23 cellular contexts compared by ENCODE assay signal in the genomic region with DNA sequence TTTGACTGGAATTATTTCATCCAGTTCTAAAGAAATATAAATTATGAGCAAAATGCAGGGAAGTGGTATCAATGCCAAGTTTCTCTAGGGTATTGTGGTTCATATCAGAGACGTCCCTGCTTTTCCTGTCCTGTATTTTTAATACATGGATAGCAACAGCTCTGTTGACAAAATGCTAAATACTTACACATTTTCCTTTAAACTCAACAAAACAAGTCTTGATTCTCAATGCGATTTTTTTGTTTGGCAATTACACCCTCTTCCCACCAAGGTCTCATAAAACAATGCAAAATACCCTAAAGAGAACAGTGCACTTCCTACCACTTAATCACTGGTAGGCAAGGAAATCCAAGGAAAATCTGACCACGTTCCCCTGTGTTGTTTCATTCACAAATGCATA.
DNase-seq lines count a peak whose midpoint lies in the region; ATAC-seq, FAIRE-seq and TF ChIP-seq lines count a peak whose summit lies in the region.
"Had no signal": no experiment of that assay in that cellular context is flagged by ENCODE, and none has a peak within 500 bp of the region (broad histone marks: within the 10 kb centered on the region; RNA-seq: fewer than 3 reads in every experiment).

No MANE protein-coding gene starts in this region.

- intact Hi-C loops in endothelial cell of umbilical vein (cut with micrococcal nuclease), result loop anchor here (1.0 to 5.0 kb wide), 6 partner anchors 58 to 361 kb away; partner anchors contain the start of genes CEP152 and FBN1

- H3K4me3 Mint-ChIP-seq in astrocyte (ENCODE audit: unreplicated experiment), result no peak overlapping the region
- H3K4me3 Mint-ChIP-seq: CD4-positive, alpha-beta T cell; IgD-negative memory B cell had no signal

- no peaks in the 10 kb centered on the region for H3K9me3 Mint-ChIP-seq in astrocyte (ENCODE audit: unreplicated experiment)
- H3K9me3 Mint-ChIP-seq: CD4-positive, alpha-beta T cell; IgD-negative memory B cell had no signal

- H3K36me3 ChIP-seq in BLaER1 treated with 17β-estradiol and CSF1 and Interleukin-3, amounts not matched to agents 10 nM and 100 nM, result no peaks in the 10 kb centered on the region
- peaks cover 75% of the 10 kb centered on the region for H3K36me3 ChIP-seq in astrocyte (ENCODE audit: insufficient read depth, low read length)
- H3K36me3 ChIP-seq in endothelial cell of umbilical vein (ENCODE audit: control insufficient read depth in 2 of 2, extremely low read depth in 1 of 2, insufficient read depth in 2 of 2, low read length in 2 of 2), result peaks cover 4 to 17% of the 10 kb centered on the region in 2 experiments
- H3K36me3 ChIP-seq in osteoblast (ENCODE audit: insufficient read depth, low read length), result peaks cover 88% of the 10 kb centered on the region

- H3K9ac ChIP-seq in BLaER1 treated with 17β-estradiol and CSF1 and Interleukin-3, amounts not matched to agents 10 nM and 100 nM, result no peak overlapping the region
- peak overlapping the region; percentile 5 for H3K9ac ChIP-seq in astrocyte (ENCODE audit: low read length)
- peak overlapping the region; percentile 2 for H3K9ac ChIP-seq in endothelial cell of umbilical vein (replicated peaks; ENCODE audit: extremely low read depth, insufficient read depth, low read length)

- peaks cover 11 to 29% (median 21%) of the 10 kb centered on the region in 10 experiments for H3K4me1 ChIP-seq in BLaER1 treated with 17β-estradiol and CSF1 and Interleukin-3, amounts not matched to agents 10 nM and 100 nM
- H3K4me1 ChIP-seq in astrocyte (ENCODE audit: insufficient read depth, low read length) (peaks cover 32% of the 10 kb centered on the region), endothelial cell of umbilical vein (ENCODE audit: control insufficient read depth, extremely low read depth, insufficient read depth, low read length) (peaks cover 38% of the 10 kb centered on the region), osteoblast (ENCODE audit: insufficient read depth, low read length) (peaks cover 37% of the 10 kb centered on the region)

- H3K36me3 Mint-ChIP-seq in astrocyte (ENCODE audit: low read depth, unreplicated experiment), result peaks cover 40% of the 10 kb centered on the region

- H3K27ac ChIP-seq in BLaER1 treated with 17β-estradiol and CSF1 and Interleukin-3, amounts not matched to agents 10 nM and 100 nM, result no peak overlapping the region
- peak overlapping the region; percentile 13 for H3K27ac ChIP-seq in astrocyte (ENCODE audit: low read depth, low read length)
- H3K27ac ChIP-seq in endothelial cell of umbilical vein (ENCODE audit: insufficient read depth, low read depth, low read length), result peak overlapping the region; percentile 56
- H3K27ac ChIP-seq in osteoblast (ENCODE audit: low read depth, low read length), result peak overlapping the region; percentile 14
- H3K27ac ChIP-seq: HL-60, PC-9, SJSA1 had no signal

- H3K27me3 Mint-ChIP-seq in astrocyte (ENCODE audit: low read depth, unreplicated experiment), result no peaks in the 10 kb centered on the region
- H3K27me3 Mint-ChIP-seq: CD4-positive, alpha-beta T cell; IgD-negative memory B cell had no signal

- no peaks in the 10 kb centered on the region for H4K20me1 ChIP-seq in BLaER1 treated with 17β-estradiol and CSF1 and Interleukin-3, amounts not matched to agents 10 nM and 100 nM
- peaks cover 8% of the 10 kb centered on the region for H4K20me1 ChIP-seq in astrocyte (ENCODE audit: insufficient read depth, low read length)
- H4K20me1 ChIP-seq in endothelial cell of umbilical vein (replicated peaks; ENCODE audit: control insufficient read depth, extremely low read depth, insufficient read depth, low read length), result no peaks in the 10 kb centered on the region
- H4K20me1 ChIP-seq in osteoblast (ENCODE audit: insufficient read depth, low read length), result no peaks in the 10 kb centered on the region

- no peaks in the 10 kb centered on the region for H3K79me2 ChIP-seq in astrocyte (ENCODE audit: insufficient read depth, low read length)
- no peaks in the 10 kb centered on the region for H3K79me2 ChIP-seq in endothelial cell of umbilical vein (ENCODE audit: control insufficient read depth, insufficient read depth, low read length)
- H3K79me2 ChIP-seq in osteoblast (ENCODE audit: insufficient read depth, low read length), result peaks cover 2% of the 10 kb centered on the region

- CTCF ChIA-PET in endothelial cell of umbilical vein (lab: Charles Lee), result interaction anchor here (0.9 to 3.3 kb wide), 6 partner anchors 11 to 98 kb away, joined by 3 to 31 read pairs (median 4); no protein-coding TSS in a partner anchor

- H3K27me3 ChIP-seq in BLaER1 treated with 17β-estradiol and CSF1 and Interleukin-3, amounts not matched to agents 10 nM and 100 nM, result no peaks in the 10 kb centered on the region
- no peaks in the 10 kb centered on the region for H3K27me3 ChIP-seq in astrocyte (ENCODE audit: insufficient read depth, low read length)
- no peaks in the 10 kb centered on the region for H3K27me3 ChIP-seq in endothelial cell of umbilical vein (ENCODE audit: control insufficient read depth in 2 of 2, insufficient read depth in 2 of 2, low read length in 2 of 2)
- no peaks in the 10 kb centered on the region for H3K27me3 ChIP-seq in osteoblast (ENCODE audit: insufficient read depth, low read length)
- H3K27me3 ChIP-seq: SJSA1 had no signal

- H3K4me1 Mint-ChIP-seq in astrocyte (ENCODE audit: low read depth, unreplicated experiment), result peaks cover 11% of the 10 kb centered on the region
- H3K4me1 Mint-ChIP-seq: IgD-negative memory B cell had no signal

- H3K4me2 ChIP-seq in BLaER1 treated with 17β-estradiol and CSF1 and Interleukin-3, amounts not matched to agents 10 nM and 100 nM, result peak overlapping the region in 9 of 11 experiments; percentile 1 to 72 (median 60); a peak in 17 of 22 replicates
- no peak overlapping the region for H3K4me2 ChIP-seq in astrocyte (ENCODE audit: low read length)
- peak overlapping the region; percentile 82 for H3K4me2 ChIP-seq in endothelial cell of umbilical vein (ENCODE audit: insufficient read depth, low read length)
- no peak overlapping the region for H3K4me2 ChIP-seq in osteoblast (ENCODE audit: insufficient read depth, low read length)
- H3K4me2 ChIP-seq: PC-9 had no signal

- dilution Hi-C loops in endothelial cell of umbilical vein (cut with MboI; ENCODE audit: extremely low pct_ligation_motif_present, low sequenced_read_pairs), result no loop called here

- H2AFZ ChIP-seq in astrocyte (ENCODE audit: low read depth, low read length) (no peak overlapping the region), endothelial cell of umbilical vein (ENCODE audit: low read depth, low read length) (peak overlapping the region; percentile 14), osteoblast (ENCODE audit: low read length) (no peak overlapping the region)
- H2AFZ ChIP-seq: PC-9 had no signal

- POLR2A ChIA-PET in endothelial cell of umbilical vein (lab: Charles Lee), result no interaction called here

- no peak for ATAC-seq in GM21360 (IDR thresholded peaks at IDR 0.05; ENCODE audit: unreplicated experiment)

- H3K9me3 ChIP-seq in BLaER1 treated with 17β-estradiol and CSF1 and Interleukin-3, amounts not matched to agents 10 nM and 100 nM (replicated peaks in 1 of 11), result no peaks in the 10 kb centered on the region
- H3K9me3 ChIP-seq in astrocyte (ENCODE audit: insufficient read depth, low read depth, low read length), result no peaks in the 10 kb centered on the region
- H3K9me3 ChIP-seq in endothelial cell of umbilical vein (replicated peaks; ENCODE audit: control insufficient read depth, insufficient read depth, low read length), result no peaks in the 10 kb centered on the region
- no peaks in the 10 kb centered on the region for H3K9me3 ChIP-seq in osteoblast (ENCODE audit: low read depth, low read length)
- H3K9me3 ChIP-seq: SJSA1 had no signal

- H3K9me1 ChIP-seq in endothelial cell of umbilical vein (replicated peaks; ENCODE audit: control insufficient read depth, extremely low read depth, insufficient read depth, low read length), result no peaks in the 10 kb centered on the region

- FAIRE-seq in astrocyte (lab: Jason Lieb, UNC) (no peak), endothelial cell of umbilical vein (lab: Jason Lieb, UNC) (peak; percentile 75)
- FAIRE-seq: D721Med, GM18507 had no signal

- H3K4me3 ChIP-seq in BLaER1 treated with 17β-estradiol and CSF1 and Interleukin-3, amounts not matched to agents 10 nM and 100 nM, result no peak overlapping the region
- H3K4me3 ChIP-seq in astrocyte (ENCODE audit: insufficient read depth, low read depth, low read length), result no peak overlapping the region
- H3K4me3 ChIP-seq in endothelial cell of umbilical vein (replicated peaks in 1 of 3; ENCODE audit: insufficient read depth in 1 of 3, low read depth in 1 of 3, low read length in 3 of 3), result peak overlapping the region in 1 of 3 experiments; percentile 3
- no peak overlapping the region for H3K4me3 ChIP-seq in osteoblast (ENCODE audit: insufficient read depth, low read length)
- H3K4me3 ChIP-seq: PC-9, SJSA1 had no signal

- DNase-seq in astrocyte (ENCODE audit: low read depth) (no peak), endothelial cell of umbilical vein (ENCODE audit: low read depth, low spot score) (peak; percentile 97), osteoblast (ENCODE audit: insufficient read length, low spot score, missing footprints) (no peak), OCI-M1 (lab: John Stamatoyannopoulos, UW) (no peak), kidney tubule cell (ENCODE audit: low spot score) (no peak)
- DNase-seq: CD4-positive, alpha-beta T cell; GOT3; HCEC 1CT; NCI-H1105; NCI-H1436 treated with DMSO at 0.1 percent for 48 hours; NCI-H187 treated with DMSO at 0.1 percent for 48 hours; NCI-H2107; NCI-H524; NCI-H748 treated with DMSO at 0.1 percent for 48 hours; PC-9; Right ventricle myocardium superior had no signal

- TF ChIP-seq POLR2A in endothelial cell of umbilical vein (IDR thresholded peaks at IDR 0.05; ENCODE audit: low read depth, low read length), result no peak

- H3K27ac Mint-ChIP-seq in astrocyte (ENCODE audit: unreplicated experiment), result no peak overlapping the region
- H3K27ac Mint-ChIP-seq: CD4-positive, alpha-beta T cell; IgD-negative memory B cell had no signal

- no TSS peak for BruUV-seq in endothelial cell of umbilical vein (replicated peaks; lab: Mats Ljungman, UMichigan)

- TF ChIP-seq CTCF in astrocyte (IDR thresholded peaks at IDR 0.05; ENCODE audit: insufficient read depth, low read depth, low read length), result no peak
- TF ChIP-seq CTCF in endothelial cell of umbilical vein (IDR thresholded peaks at IDR 0.05; ENCODE audit: extremely low read depth in 1 of 2, insufficient read depth in 1 of 2, low read depth in 1 of 2, low read length in 2 of 2), result no peak
- TF ChIP-seq CTCF in osteoblast (IDR thresholded peaks at IDR 0.05; ENCODE audit: extremely low read depth, low read depth, low read length), result no peak

TF ChIP-seq in endothelial cell of umbilical vein, 7 proteins besides CTCF, POLR2A, EP300 and RAD21 (continues in another document):
- no peak for TF ChIP-seq GATA2 (IDR thresholded peaks at IDR 0.05; ENCODE audit: insufficient read depth, insufficient read length, low read depth, low read length)
- TF ChIP-seq JUN (IDR thresholded peaks at IDR 0.05; ENCODE audit: borderline replicate concordance, insufficient read depth, insufficient read length, low read depth), result no peak
- TF ChIP-seq MYC (IDR thresholded peaks at IDR 0.05; ENCODE audit: low read depth, low read length), result no peak
- no peak for TF ChIP-seq FOS (IDR thresholded peaks at IDR 0.05; ENCODE audit: borderline replicate concordance, insufficient read depth, low read length)
- TF ChIP-seq POLR2AphosphoS5 (IDR thresholded peaks at IDR 0.05; ENCODE audit: insufficient read depth, low read depth, low read length), result no peak

Comparison
In these comparisons a context has a peak if more than half of its experiments do, and no peak if none do; other contexts are left out.
1. H3K27ac ChIP-seq: peak in astrocyte (single experiment), endothelial cell of umbilical vein (single experiment) and osteoblast (single experiment); none in BLaER1 treated with 17β-estradiol and CSF1 and Interleukin-3, amounts not matched to agents 10 nM and 100 nM (0 of 11).
2. H3K4me2 ChIP-seq: peak in BLaER1 treated with 17β-estradiol and CSF1 and Interleukin-3, amounts not matched to agents 10 nM and 100 nM (9 of 11) and endothelial cell of umbilical vein (single experiment); none in astrocyte (single experiment) and osteoblast (single experiment).
3. H3K9ac ChIP-seq: peak in astrocyte (single experiment) and endothelial cell of umbilical vein (single experiment); none in BLaER1 treated with 17β-estradiol and CSF1 and Interleukin-3, amounts not matched to agents 10 nM and 100 nM (0 of 11).